Comparison of ENCODE assay signal across 17 cellular contexts in the genomic region with DNA sequence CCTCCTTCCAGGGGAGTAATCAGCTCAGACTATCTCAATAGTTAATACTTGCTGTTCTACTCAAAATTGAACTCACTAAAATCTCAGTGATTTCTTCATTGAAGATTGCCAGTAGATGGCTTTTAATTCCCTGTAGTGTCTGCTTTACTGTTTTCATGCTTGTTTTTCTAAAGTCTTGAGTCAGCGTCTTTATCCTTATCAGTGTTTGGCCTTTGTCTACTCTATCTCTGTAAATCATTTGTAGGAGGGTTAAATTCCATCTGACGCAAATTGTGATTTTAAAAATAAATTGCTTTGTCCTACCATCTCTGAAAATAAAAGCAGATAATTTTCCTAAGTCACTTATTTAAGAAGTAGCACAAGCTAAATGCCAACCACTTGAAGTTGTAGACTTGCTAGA.
"Had no signal": no experiment of that assay in that cellular context is flagged by ENCODE, and none has a peak within 500 bp of the region (broad histone marks: within the 10 kb centered on the region; RNA-seq: fewer than 3 reads in every experiment).

No MANE protein-coding gene starts in this region.

- H3K36me3 Mint-ChIP-seq: activated naive CD8-positive, alpha-beta T cell treated with anti-CD3 and anti-CD28 coated beads for 36 hours; natural killer cell had no signal

- H3K27me3 Mint-ChIP-seq: activated CD4-positive, alpha-beta T cell treated with anti-CD3 and anti-CD28 coated beads, Interleukin-2, amount 10 ng/mL, durations not matched to agents 7 days and 5 days; activated naive CD8-positive, alpha-beta T cell treated with anti-CD3 and anti-CD28 coated beads for 36 hours; central memory CD8-positive, alpha-beta T cell; stimulated activated naive CD8-positive, alpha-beta T cell treated with anti-CD3 and anti-CD28 coated beads, Interleukin-15, Interleukin-2, amounts not matched to agents 100 ng/mL and 50 ng/mL, for 24 hours; T-cell; type B pancreatic cell had no signal

- ATAC-seq: foreskin keratinocyte, natural killer cell, right cardiac atrium, T-cell had no signal

- H3K4me1 Mint-ChIP-seq: activated CD4-positive, alpha-beta T cell treated with anti-CD3 and anti-CD28 coated beads, Interleukin-2, amount 10 ng/mL, durations not matched to agents 7 days and 5 days; activated naive CD8-positive, alpha-beta T cell treated with anti-CD3 and anti-CD28 coated beads for 36 hours; central memory CD8-positive, alpha-beta T cell; T-cell had no signal

- DNase-seq: activated CD4-positive, alpha-beta T cell treated with anti-CD3 and anti-CD28 coated beads, Interleukin-2, amount 10 ng/mL, durations not matched to agents 7 days and 5 days; activated naive CD8-positive, alpha-beta T cell treated with anti-CD3 and anti-CD28 coated beads for 36 hours; anterior cingulate cortex; brain microvascular endothelial cell; cortex of kidney; effector CD4-positive, alpha-beta T cell; glutamatergic neuron; natural killer cell; nucleus accumbens; right cardiac atrium; spleen; T-cell; T-helper 9 cell had no signal

- H3K4me3 Mint-ChIP-seq: activated CD4-positive, alpha-beta T cell treated with anti-CD3 and anti-CD28 coated beads, Interleukin-2, amount 10 ng/mL, durations not matched to agents 7 days and 5 days; activated naive CD8-positive, alpha-beta T cell treated with anti-CD3 and anti-CD28 coated beads for 36 hours; central memory CD8-positive, alpha-beta T cell; natural killer cell; stimulated activated naive CD8-positive, alpha-beta T cell treated with anti-CD3 and anti-CD28 coated beads, Interleukin-15, Interleukin-2, amounts not matched to agents 100 ng/mL and 50 ng/mL, for 24 hours; T-cell had no signal

- H3K9me3 Mint-ChIP-seq: activated CD4-positive, alpha-beta T cell treated with anti-CD3 and anti-CD28 coated beads, Interleukin-2, amount 10 ng/mL, durations not matched to agents 7 days and 5 days; activated naive CD8-positive, alpha-beta T cell treated with anti-CD3 and anti-CD28 coated beads for 36 hours; central memory CD8-positive, alpha-beta T cell; natural killer cell; stimulated activated naive CD8-positive, alpha-beta T cell treated with anti-CD3 and anti-CD28 coated beads, Interleukin-15, Interleukin-2, amounts not matched to agents 100 ng/mL and 50 ng/mL, for 24 hours; T-cell; type B pancreatic cell had no signal

- H3K27ac Mint-ChIP-seq: activated CD4-positive, alpha-beta T cell treated with anti-CD3 and anti-CD28 coated beads, Interleukin-2, amount 10 ng/mL, durations not matched to agents 7 days and 5 days; activated naive CD8-positive, alpha-beta T cell treated with anti-CD3 and anti-CD28 coated beads for 36 hours; natural killer cell; stimulated activated naive CD8-positive, alpha-beta T cell treated with anti-CD3 and anti-CD28 coated beads, Interleukin-15, Interleukin-2, amounts not matched to agents 100 ng/mL and 50 ng/mL, for 24 hours; T-cell had no signal
